In genomic region chr9:70994582-70994981, GRCh38 we compare ENCODE assay signal across 2 cellular contexts.
TF ChIP-seq lines count a peak whose summit lies in the region.

No MANE protein-coding gene starts in this region.

TF ChIP-seq in A549, 52 proteins besides CTCF, POLR2A, EP300 and RAD21:
- TF ChIP-seq TP53 (CRISPR knock-in tag; IDR thresholded peaks at IDR 0.05), result no peak
- no peak for TF ChIP-seq ZC3H11A (IDR thresholded peaks at IDR 0.05)
- TF ChIP-seq MAFK (IDR thresholded peaks at IDR 0.05; ENCODE audit: partially characterized antibody), result peak; percentile 51

TF ChIP-seq in IMR-90, 13 proteins besides CTCF, POLR2A, EP300 and RAD21:
- no peak for TF ChIP-seq SMC3 (IDR thresholded peaks at IDR 0.05; ENCODE audit: low read depth, low read length)
- TF ChIP-seq MAFK (IDR thresholded peaks at IDR 0.05; ENCODE audit: low read depth, low read length), result peak; percentile 74
